In genomic region chr6:47481213-47481612, GRCh38 we compare ENCODE assay signal across 8 cellular contexts. TPM values are rescaled to one million over a fixed set of nuclear protein-coding genes. Genes with fewer than 3 reads are reported as not detected.
A peak's percentile ranks its signal among the peaks of the same experiment; 100 is the strongest.
DNase-seq lines count a peak whose midpoint lies in the region; ATAC-seq, FAIRE-seq and TF ChIP-seq lines count a peak whose summit lies in the region.
"Not testable (repeated sequence)": the region's sequence is repeated elsewhere in the genome, so short reads cannot be mapped to it uniquely, and the experiment has no call there.

No MANE protein-coding gene starts in this region.

- intact Hi-C loops in Calu3 (cut with micrococcal nuclease; ENCODE audit: unreplicated experiment); PC-9 (cut with micrococcal nuclease; ENCODE audit: unreplicated experiment); natural killer cell (cut with micrococcal nuclease): not testable (repeated sequence)

- H3K27me3 ChIP-seq in HUES6 (ENCODE audit: control insufficient read depth, insufficient read depth, low read length); PC-9 (ENCODE audit: insufficient read depth, low read depth); astrocyte (ENCODE audit: insufficient read depth, low read length); hepatocyte; thymus (ENCODE audit: control insufficient read depth, insufficient read depth): not testable (repeated sequence)

- H3K4me3 Mint-ChIP-seq in Calu3 (ENCODE audit: low read depth, unreplicated experiment): peak overlapping the region; percentile 86
- peak overlapping the region; percentile 97 for H3K4me3 Mint-ChIP-seq in astrocyte (ENCODE audit: unreplicated experiment)
- H3K4me3 Mint-ChIP-seq in natural killer cell: peak overlapping the region; percentile 7

- TF ChIP-seq CTCF in A549 (IDR thresholded peaks at IDR 0.05); Calu3 (IDR thresholded peaks at IDR 0.05; ENCODE audit: unreplicated experiment); PC-9 (conservative IDR thresholded peaks at IDR 0.05); astrocyte (IDR thresholded peaks at IDR 0.05; ENCODE audit: insufficient read depth, low read depth, low read length); hepatocyte (IDR thresholded peaks at IDR 0.05; ENCODE audit: poor library complexity); natural killer cell (IDR thresholded peaks at IDR 0.05): not testable (repeated sequence)

- H3K36me3 ChIP-seq in HUES6 (ENCODE audit: control insufficient read depth, insufficient read depth, low read length); PC-9 (ENCODE audit: low read depth); astrocyte (ENCODE audit: insufficient read depth, low read length); hepatocyte (replicated peaks; ENCODE audit: insufficient read depth, low read depth); thymus (ENCODE audit: control insufficient read depth, insufficient read depth): not testable (repeated sequence)

- not testable (repeated sequence) for H3K27me3 Mint-ChIP-seq in Calu3 (ENCODE audit: unreplicated experiment); astrocyte (ENCODE audit: low read depth, unreplicated experiment); natural killer cell (ENCODE audit: low read depth in 2 of 2)

- not testable (repeated sequence) for TF ChIP-seq RAD21 in A549 (conservative IDR thresholded peaks at IDR 0.05 in 1 of 2, IDR thresholded peaks at IDR 0.05 in 1 of 2)

- not testable (repeated sequence) for ATAC-seq in A549, natural killer cell

- CTCF ChIA-PET in A549 (lab: Yijun Ruan, JAX); Calu3 (lab: Charles Lee); PC-9 (lab: Charles Lee): not testable (repeated sequence)

- H2AFZ ChIP-seq in PC-9; astrocyte (ENCODE audit: low read depth, low read length); hepatocyte: not testable (repeated sequence)

- H4K20me1 ChIP-seq in PC-9 (ENCODE audit: insufficient read depth): peaks cover 47% of the 10 kb centered on the region
- H4K20me1 ChIP-seq in astrocyte (ENCODE audit: insufficient read depth, low read length): peaks cover 43% of the 10 kb centered on the region
- H4K20me1 ChIP-seq in hepatocyte (ENCODE audit: insufficient read depth, poor library complexity, severe bottlenecking): peaks cover 59% of the 10 kb centered on the region

- H3F3A ChIP-seq in PC-9 (ENCODE audit: insufficient read depth, low read depth): peaks cover 22% of the 10 kb centered on the region

- not testable (repeated sequence) for H3K27ac ChIP-seq in A549; HUES6 (ENCODE audit: low read depth, low read length); PC-9; astrocyte (ENCODE audit: low read depth, low read length); hepatocyte; thymus (ENCODE audit: low read depth)

- not testable (repeated sequence) for BruUV-seq in Calu3 (replicated peaks; lab: Mats Ljungman, UMichigan); PC-9 (replicated peaks; lab: Mats Ljungman, UMichigan)

- WGBS in A549 (ENCODE audit: missing lambda C conversion rate): 94% methylated on average over 8 of the region's 8 CpGs
- WGBS in hepatocyte (ENCODE audit: low lambda C conversion rate, missing lambda C conversion rate): 98% methylated on average over 8 of the region's 8 CpGs
- 95% methylated on average over 8 of the region's 8 CpGs for WGBS in thymus

- H3K9me2 ChIP-seq in PC-9 (ENCODE audit: insufficient read depth); hepatocyte (replicated peaks; ENCODE audit: insufficient read depth): not testable (repeated sequence)

- not testable (repeated sequence) for TF ChIP-seq POLR2A in A549 (IDR thresholded peaks at IDR 0.05; ENCODE audit: low read length)

- POLR2A ChIA-PET in A549 (lab: Yijun Ruan, JAX); PC-9 (lab: Charles Lee; ENCODE audit: unreplicated experiment): not testable (repeated sequence)

- H3K4me1 Mint-ChIP-seq in Calu3 (ENCODE audit: low read depth, unreplicated experiment) (peaks cover 45% of the 10 kb centered on the region), astrocyte (ENCODE audit: low read depth, unreplicated experiment) (peaks cover 33% of the 10 kb centered on the region), natural killer cell (peaks cover 40 to 65% of the 10 kb centered on the region in 2 donors)

- H3K4me1 ChIP-seq in A549 (peaks cover 67% of the 10 kb centered on the region), HUES6 (ENCODE audit: control insufficient read depth, insufficient read depth, low read length) (peaks cover 55% of the 10 kb centered on the region), PC-9 (replicated peaks; ENCODE audit: insufficient read depth) (peaks cover 57% of the 10 kb centered on the region), astrocyte (ENCODE audit: insufficient read depth, low read length) (peaks cover 26% of the 10 kb centered on the region), thymus (ENCODE audit: control insufficient read depth, insufficient read depth, low read length) (peaks cover 17% of the 10 kb centered on the region)
- H3K4me1 ChIP-seq in hepatocyte (ENCODE audit: insufficient read depth): not testable (repeated sequence)

- H3K4me3 ChIP-seq in A549; astrocyte (ENCODE audit: insufficient read depth, low read depth, low read length); hepatocyte: not testable (repeated sequence)
- H3K4me3 ChIP-seq in HUES6 (ENCODE audit: low read depth, low read length) (0 out of 2 replicates have a peak overlapping the region, but pooled peaks have one; percentile 20), PC-9 (peak overlapping the region; percentile 95; the same call in 1 of the 2 replicates), thymus (ENCODE audit: low read length) (peak overlapping the region; percentile 33)

- not testable (repeated sequence) for FAIRE-seq in A549 (lab: Jason Lieb, UNC); astrocyte (lab: Jason Lieb, UNC)

- H3K4me2 ChIP-seq in A549 (peak overlapping the region; percentile 90; the same call in 2 of the 3 replicates), PC-9 (peak overlapping the region; percentile 84), hepatocyte (peak overlapping the region; percentile 81)
- not testable (repeated sequence) for H3K4me2 ChIP-seq in astrocyte (ENCODE audit: low read length)

- not testable (repeated sequence) for H3K9me3 Mint-ChIP-seq in Calu3 (ENCODE audit: low read depth, unreplicated experiment); astrocyte (ENCODE audit: unreplicated experiment); natural killer cell

- H3K27ac Mint-ChIP-seq in Calu3 (ENCODE audit: unreplicated experiment) (peak overlapping the region; percentile 94), astrocyte (ENCODE audit: unreplicated experiment) (peak overlapping the region; percentile 5), natural killer cell (peak overlapping the region in 1 of 2 donors; percentile 17)

- not testable (repeated sequence) for H3K9me3 ChIP-seq in A549; HUES6 (ENCODE audit: control insufficient read depth, insufficient read depth, low read depth, low read length); PC-9 (ENCODE audit: insufficient read depth, low read depth); astrocyte (ENCODE audit: insufficient read depth, low read depth, low read length); hepatocyte (ENCODE audit: low read depth); thymus (ENCODE audit: control insufficient read depth)

- TF ChIP-seq EP300 in A549 (IDR thresholded peaks at IDR 0.05): not testable (repeated sequence)

- H3K79me2 ChIP-seq in PC-9 (ENCODE audit: low read depth) (peaks cover 93% of the 10 kb centered on the region), astrocyte (ENCODE audit: insufficient read depth, low read length) (peaks cover 75% of the 10 kb centered on the region), hepatocyte (peaks cover 84% of the 10 kb centered on the region)

- not testable (repeated sequence) for H3K9ac ChIP-seq in HUES6 (ENCODE audit: low read length); astrocyte (ENCODE audit: low read length)

- DNase-seq in A549 (ENCODE audit: low read depth in 1 of 2, low spot score in 1 of 2); Calu3; PC-9; astrocyte (ENCODE audit: low read depth); hepatocyte (ENCODE audit: low spot score); natural killer cell: not testable (repeated sequence)

- peaks cover 65% of the 10 kb centered on the region for H3K36me3 Mint-ChIP-seq in Calu3 (ENCODE audit: insufficient read depth, unreplicated experiment)
- not testable (repeated sequence) for H3K36me3 Mint-ChIP-seq in astrocyte (ENCODE audit: low read depth, unreplicated experiment); natural killer cell

RNA-seq across cellular contexts. Expression of gene CD2AP, which starts 3.6 kb away (rescaled TPM):
- 24.5 and 35.7 TPM in 2 replicates for polyA plus RNA-seq in A549 (2011; rRNA removed)
- polyA plus RNA-seq in A549 (2012; cell fraction: cytosol; rRNA removed): 3.6 and 4.4 TPM in 2 replicates
- polyA plus RNA-seq in A549 (2012; cell fraction: nucleus; rRNA removed): 1.6 and 2.5 TPM in 2 replicates
- 17.0 to 18.8 TPM (median 18.0 TPM) in 3 replicates for polyA plus RNA-seq in A549 (2017; fragmentation: RNase III; extraction: RNeasy Plus Mini Kit Qiagen cat#74134 plus additional on column Dnase treatment)
- polyA minus RNA-seq in A549 (2011; rRNA and poly(A)+ RNA removed): 5.4 and 6.5 TPM in 2 replicates
- 105 and 121 TPM in 2 replicates for total RNA-seq in Calu3 (2022)
- total RNA-seq in PC-9 (2021): 48.8 and 55.5 TPM in 2 replicates
- total RNA-seq in astrocyte: 68.8 and 73.8 TPM in 2 replicates
- total RNA-seq in hepatocyte: 44.4 and 48.0 TPM in 2 replicates
- 13.7 and 19.0 TPM in 2 replicates for polyA plus RNA-seq in hepatocyte
- 10 to 100 TPM; 23.8 to 26.3 (median 26.3) TPM for total RNA-seq in natural killer cell
- polyA plus RNA-seq in thymus: 28.0 TPM

Comparison
In these comparisons a context has a peak if more than half of its experiments do, and no peak if none do; other contexts are left out.
1. H3K4me3 Mint-ChIP-seq: peak in every context shown above with its lines; median percentile 97 in astrocyte; 86 in Calu3; 7 in natural killer cell.